In genomic region chr16:56355786-56356275, GRCh38 we compare ENCODE assay signal across 10 cellular contexts.
DNase-seq lines count a peak whose midpoint lies in the region; ATAC-seq, FAIRE-seq and TF ChIP-seq lines count a peak whose summit lies in the region.
"Had no signal": no experiment of that assay in that cellular context is flagged by ENCODE, and none has a peak within 500 bp of the region (broad histone marks: within the 10 kb centered on the region; RNA-seq: fewer than 3 reads in every experiment).

No MANE protein-coding gene starts in this region.

- in situ Hi-C loops in KBM-7 (cut with MboI; ENCODE audit: low pct_unique_long_range_greater_than_20kb, low sequenced_read_pairs): no loop called here

- peak overlapping the region; percentile 91 for H4K5ac ChIP-seq in mesendoderm (ENCODE audit: low read length)

- ATAC-seq in stimulated activated naive CD8-positive, alpha-beta T cell treated with anti-CD3 and anti-CD28 coated beads, Interleukin-15, Interleukin-2, amounts not matched to agents 100 U/mL and 50 U/mL, for 24 hours: no peak
- ATAC-seq in HG03159 (IDR thresholded peaks at IDR 0.05; ENCODE audit: unreplicated experiment): no peak

- H3K36me3 Mint-ChIP-seq in stimulated activated naive CD8-positive, alpha-beta T cell treated with anti-CD3 and anti-CD28 coated beads, Interleukin-15, Interleukin-2, amounts not matched to agents 100 ng/mL and 50 ng/mL, for 24 hours (ENCODE audit: low read depth): peaks cover 1% of the 10 kb centered on the region
- peaks cover 5% of the 10 kb centered on the region for H3K36me3 Mint-ChIP-seq in astrocyte (ENCODE audit: low read depth, unreplicated experiment)

- H3K4me3 ChIP-seq in astrocyte (ENCODE audit: insufficient read depth, low read depth, low read length): peak overlapping the region; percentile 53
- H3K4me3 ChIP-seq in mesendoderm (ENCODE audit: low read length): no peak overlapping the region

- no peaks in the 10 kb centered on the region for H3K36me3 ChIP-seq in astrocyte (ENCODE audit: insufficient read depth, low read length)
- H3K36me3 ChIP-seq in mesendoderm (ENCODE audit: control insufficient read depth, insufficient read depth, low read length): no peaks in the 10 kb centered on the region
- H3K36me3 ChIP-seq: thyroid gland had no signal

- H3K27me3 ChIP-seq in astrocyte (ENCODE audit: insufficient read depth, low read length) (no peaks in the 10 kb centered on the region), mesendoderm (ENCODE audit: insufficient read depth, low read length, poor library complexity) (no peaks in the 10 kb centered on the region)
- H3K27me3 ChIP-seq: thyroid gland had no signal

- H2BK5ac ChIP-seq in mesendoderm (ENCODE audit: low read length): no peak overlapping the region

- H3K9me3 Mint-ChIP-seq in stimulated activated naive CD8-positive, alpha-beta T cell treated with anti-CD3 and anti-CD28 coated beads, Interleukin-15, Interleukin-2, amounts not matched to agents 100 ng/mL and 50 ng/mL, for 24 hours: no peaks in the 10 kb centered on the region
- H3K9me3 Mint-ChIP-seq in astrocyte (ENCODE audit: unreplicated experiment): no peaks in the 10 kb centered on the region

- H3K79me1 ChIP-seq in mesendoderm (ENCODE audit: low read length): no peaks in the 10 kb centered on the region

- no peaks in the 10 kb centered on the region for H4K20me1 ChIP-seq in astrocyte (ENCODE audit: insufficient read depth, low read length)

- no peak overlapping the region for H3K27ac Mint-ChIP-seq in stimulated activated naive CD8-positive, alpha-beta T cell treated with anti-CD3 and anti-CD28 coated beads, Interleukin-15, Interleukin-2, amounts not matched to agents 100 ng/mL and 50 ng/mL, for 24 hours
- H3K27ac Mint-ChIP-seq in astrocyte (ENCODE audit: unreplicated experiment): no peak overlapping the region

- H2BK120ac ChIP-seq in mesendoderm (ENCODE audit: low read depth, low read length): no peak overlapping the region

- peak overlapping the region; percentile 89 for H3K4me2 ChIP-seq in astrocyte (ENCODE audit: low read length)
- no peak overlapping the region for H3K4me2 ChIP-seq in mesendoderm (ENCODE audit: low read length)

- H3K27ac ChIP-seq in astrocyte (ENCODE audit: low read depth, low read length): peak overlapping the region; percentile 90
- no peak overlapping the region for H3K27ac ChIP-seq in mesendoderm (ENCODE audit: low read depth, low read length)

- no peak overlapping the region for H2BK15ac ChIP-seq in mesendoderm (replicated peaks; ENCODE audit: low read depth)

- no peaks in the 10 kb centered on the region for H3K79me2 ChIP-seq in astrocyte (ENCODE audit: insufficient read depth, low read length)
- no peaks in the 10 kb centered on the region for H3K79me2 ChIP-seq in mesendoderm (ENCODE audit: control insufficient read depth, insufficient read depth, low read length)

- H3K4ac ChIP-seq in mesendoderm (ENCODE audit: low read depth, low read length): no peak overlapping the region

- no peak for DNase-seq in stimulated activated naive CD8-positive, alpha-beta T cell treated with anti-CD3 and anti-CD28 coated beads, Interleukin-15, Interleukin-2, amounts not matched to agents 100 U/mL and 50 U/mL, for 24 hours
- DNase-seq in astrocyte (ENCODE audit: low read depth) (no peak), mesendoderm (no peak), KBM-7 (no peak), NCI-H82 (lab: John Stamatoyannopoulos, UW) (no peak)
- DNase-seq in stimulated activated CD8-positive, alpha-beta memory T cell treated with anti-CD3 and anti-CD28 coated beads, Interleukin-4, amount 100 ng/mL, for 48 hours: no peak
- DNase-seq: NCI-H748 treated with DMSO at 0.1 percent for 48 hours had no signal

- no peak for FAIRE-seq in astrocyte (lab: Jason Lieb, UNC)

- H4K8ac ChIP-seq in mesendoderm (ENCODE audit: low read depth, low read length): no peak overlapping the region

- WGBS in mesendoderm (ENCODE audit: extremely low coverage, insufficient coverage, low lambda C conversion rate): no CpG with 5 or more reads among the region's 14 CpGs

- no peaks in the 10 kb centered on the region for H3K9me3 ChIP-seq in astrocyte (ENCODE audit: insufficient read depth, low read depth, low read length)
- H3K9me3 ChIP-seq: thyroid gland had no signal

- H3K27me3 Mint-ChIP-seq in stimulated activated naive CD8-positive, alpha-beta T cell treated with anti-CD3 and anti-CD28 coated beads, Interleukin-15, Interleukin-2, amounts not matched to agents 100 ng/mL and 50 ng/mL, for 24 hours: no peaks in the 10 kb centered on the region
- H3K27me3 Mint-ChIP-seq in astrocyte (ENCODE audit: low read depth, unreplicated experiment): peaks cover 9% of the 10 kb centered on the region

- peaks cover 25% of the 10 kb centered on the region for H3K4me1 ChIP-seq in astrocyte (ENCODE audit: insufficient read depth, low read length)
- peaks cover 6% of the 10 kb centered on the region for H3K4me1 ChIP-seq in mesendoderm (ENCODE audit: control insufficient read depth, low read depth, low read length)

- no peak overlapping the region for H3K18ac ChIP-seq in mesendoderm (ENCODE audit: low read length)

- H3K23ac ChIP-seq in mesendoderm (ENCODE audit: low read length): no peak overlapping the region

- peaks cover 42% of the 10 kb centered on the region for H3K4me1 Mint-ChIP-seq in stimulated activated naive CD8-positive, alpha-beta T cell treated with anti-CD3 and anti-CD28 coated beads, Interleukin-15, Interleukin-2, amounts not matched to agents 100 ng/mL and 50 ng/mL, for 24 hours (ENCODE audit: low read depth)
- H3K4me1 Mint-ChIP-seq in astrocyte (ENCODE audit: low read depth, unreplicated experiment): peaks cover 9% of the 10 kb centered on the region

- TF ChIP-seq CTCF in astrocyte (IDR thresholded peaks at IDR 0.05; ENCODE audit: insufficient read depth, low read depth, low read length): no peak

- peak overlapping the region; percentile 88 for H3K56ac ChIP-seq in mesendoderm (ENCODE audit: low read length)

- peak overlapping the region; percentile 83 for H3K4me3 Mint-ChIP-seq in stimulated activated naive CD8-positive, alpha-beta T cell treated with anti-CD3 and anti-CD28 coated beads, Interleukin-15, Interleukin-2, amounts not matched to agents 100 ng/mL and 50 ng/mL, for 24 hours
- H3K4me3 Mint-ChIP-seq in astrocyte (ENCODE audit: unreplicated experiment): peak overlapping the region; percentile 41

- H3K9ac ChIP-seq in astrocyte (ENCODE audit: low read length): peak overlapping the region; percentile 89
- H3K9ac ChIP-seq in mesendoderm (ENCODE audit: low read length): peak overlapping the region; percentile 66

- H2AK5ac ChIP-seq in mesendoderm (ENCODE audit: low read length): no peak overlapping the region

- peak overlapping the region; percentile 46 for H2AFZ ChIP-seq in astrocyte (ENCODE audit: low read depth, low read length)
